Comparison of ENCODE assay signal across 12 cellular contexts in the genomic region with DNA sequence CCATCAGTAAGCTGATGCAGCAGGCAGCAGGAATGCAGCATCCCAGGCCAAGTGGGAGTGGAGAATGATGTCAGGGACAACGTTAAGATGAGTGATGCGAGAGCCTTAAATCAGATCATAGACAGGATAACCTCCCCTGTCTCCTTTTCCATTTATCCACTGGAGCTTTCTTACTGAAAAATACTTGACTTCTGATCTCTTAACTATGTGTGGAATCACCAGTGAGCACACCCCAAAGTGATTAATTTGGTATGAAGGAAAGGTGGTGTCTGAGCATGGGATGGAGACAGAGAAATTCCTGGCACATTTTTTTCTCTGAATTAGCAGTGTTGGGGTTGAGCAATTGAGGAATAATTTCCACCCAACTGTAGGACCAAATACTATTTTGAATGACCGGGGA.
"Had no signal": no experiment of that assay in that cellular context is flagged by ENCODE, and none has a peak within 500 bp of the region (broad histone marks: within the 10 kb centered on the region; RNA-seq: fewer than 3 reads in every experiment).

No MANE protein-coding gene starts in this region.

- ATAC-seq: activated naive CD4-positive, alpha-beta T cell treated with anti-CD3 and anti-CD28 coated beads, Interleukin-2, amount 50 U/mL, for 72 hours; esophagus mucosa; WTC11 had no signal

- H3K4me3 ChIP-seq: ovary, skin epidermis, transverse colon had no signal

- DNase-seq: activated effector memory CD4-positive, alpha-beta T cell treated with Interleukin-2 at 50 U/mL for 16 hours; anterior cingulate cortex; foreskin fibroblast; nephron progenitor cell; ovary; stimulated activated naive CD4-positive, alpha-beta T cell; substantia nigra; transverse colon had no signal
